9 cellular contexts compared by ENCODE assay signal in the genomic region with DNA sequence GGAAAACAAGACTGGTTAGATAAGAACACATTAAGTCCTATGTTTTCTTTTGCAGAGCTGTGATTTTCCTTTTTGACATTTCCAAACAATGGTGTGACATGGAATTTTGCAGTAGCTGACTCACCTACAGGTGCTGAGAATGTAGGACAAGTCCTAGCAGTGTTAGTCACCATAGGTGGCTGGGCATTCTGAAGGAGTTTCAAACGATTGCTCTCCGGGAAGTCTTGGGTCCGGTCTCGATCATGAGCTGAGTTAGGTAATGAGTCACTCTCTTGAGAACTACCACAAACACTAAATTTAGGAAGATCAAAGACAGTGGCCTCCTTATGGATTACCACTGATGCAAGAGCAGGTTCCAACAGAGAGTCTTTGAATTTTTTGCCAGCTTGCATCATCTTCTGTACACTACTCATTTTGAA. TPM values are rescaled to one million over a fixed set of nuclear protein-coding genes. Genes with fewer than 3 reads are reported as not detected.
DNase-seq lines count a peak whose midpoint lies in the region; ATAC-seq and TF ChIP-seq lines count a peak whose summit lies in the region.
"Had no signal": no experiment of that assay in that cellular context is flagged by ENCODE, and none has a peak within 500 bp of the region (broad histone marks: within the 10 kb centered on the region; RNA-seq: fewer than 3 reads in every experiment).

No MANE protein-coding gene starts in this region.

- H3K4me2 ChIP-seq in trophoblast cell (ENCODE audit: low read length), result no peak overlapping the region

- H3K4me3 ChIP-seq in trophoblast cell (ENCODE audit: low read depth, low read length) (no peak overlapping the region), heart right ventricle (no peak overlapping the region)
- H3K4me3 ChIP-seq: body of pancreas had no signal

- H2AFZ ChIP-seq in trophoblast cell (ENCODE audit: insufficient read depth, low read length, poor library complexity), result no peak overlapping the region

- H3K9me3 ChIP-seq in trophoblast cell (ENCODE audit: insufficient read depth, low read depth, low read length) (no peaks in the 10 kb centered on the region), heart right ventricle (no peaks in the 10 kb centered on the region)
- H3K9me3 ChIP-seq: body of pancreas had no signal

- H3K14ac ChIP-seq in trophoblast cell (ENCODE audit: low read length), result no peak overlapping the region

- H3K4ac ChIP-seq in trophoblast cell (ENCODE audit: low read depth, low read length), result no peak overlapping the region

- ATAC-seq in HG03060 (IDR thresholded peaks at IDR 0.05; ENCODE audit: low read depth, unreplicated experiment) (peak; percentile 55), heart right ventricle (no peak)
- ATAC-seq: body of pancreas had no signal

- no peak overlapping the region for H3K23ac ChIP-seq in trophoblast cell (ENCODE audit: low read length)

- peaks cover 4% of the 10 kb centered on the region for H3K79me2 ChIP-seq in trophoblast cell (ENCODE audit: control insufficient read depth, insufficient read depth, low read length, poor library complexity)

- WGBS in trophoblast cell (ENCODE audit: extremely low coverage, insufficient coverage, insufficient read length), result no CpG with 5 or more reads among the region's 4 CpGs
- WGBS in heart right ventricle, 2 donors, result 80 to 87% methylated on average over 4 of the region's 4 CpGs

- DNase-seq in NOMO-1 treated with DMSO at 0.1 percent for 48 hours (lab: John Stamatoyannopoulos, UW; ENCODE audit: unreplicated experiment) (peak; percentile 48), NOMO-1 treated with dmso at 0.1 percent for 144 hours (lab: John Stamatoyannopoulos, UW; ENCODE audit: unreplicated experiment) (no peak), trophoblast cell (peak; percentile 84 to 90), heart right ventricle (no peak), GM13976 (ENCODE audit: low spot score) (no peak), NCI-H2029 (lab: John Stamatoyannopoulos, UW) (no peak)
- DNase-seq in activated CD4-positive, alpha-beta T cell treated with anti-CD3 and anti-CD28 coated beads, Interleukin-2, amount 50 U/mL, for 48 hours, result peak; percentile 21 to 40
- DNase-seq: body of pancreas had no signal

- H4K8ac ChIP-seq in trophoblast cell (ENCODE audit: low read depth, low read length), result no peak overlapping the region

- no peak overlapping the region for H3K27ac ChIP-seq in trophoblast cell (ENCODE audit: low read depth, low read length)
- no peak overlapping the region for H3K27ac ChIP-seq in heart right ventricle
- H3K27ac ChIP-seq: body of pancreas had no signal

- H2BK5ac ChIP-seq in trophoblast cell (ENCODE audit: low read depth, low read length, poor library complexity), result no peak overlapping the region

- in situ Hi-C loops in GM13976 (cut with MboI; ENCODE audit: low sequenced_read_pairs, unreplicated experiment), result no loop called here

- H3K18ac ChIP-seq in trophoblast cell (ENCODE audit: low read length), result no peak overlapping the region

- intact Hi-C loops in heart right ventricle (cut with DNase I), result no loop called here

- no peak overlapping the region for H2BK12ac ChIP-seq in trophoblast cell (ENCODE audit: low read length)

- H3K79me1 ChIP-seq in trophoblast cell (ENCODE audit: low read length), result peaks cover 3% of the 10 kb centered on the region

- H3K36me3 ChIP-seq in trophoblast cell (ENCODE audit: control insufficient read depth in 1 of 2, insufficient read depth in 2 of 2, low read length in 2 of 2), result peaks cover 0 to 3% of the 10 kb centered on the region in 2 experiments
- H3K36me3 ChIP-seq in heart right ventricle, result peaks cover 0 to 49% (median 19%) of the 10 kb centered on the region in 9 donors

- no peak overlapping the region for H4K91ac ChIP-seq in trophoblast cell (ENCODE audit: low read depth, low read length)

- no peak overlapping the region for H4K12ac ChIP-seq in trophoblast cell (ENCODE audit: low read depth, low read length)

- no peak overlapping the region for H3K9ac ChIP-seq in trophoblast cell (ENCODE audit: low read length)

- no peak for TF ChIP-seq CTCF in heart right ventricle (IDR thresholded peaks at IDR 0.05)
- no peak for TF ChIP-seq CTCF in GM13976 (IDR thresholded peaks at IDR 0.05; ENCODE audit: borderline replicate concordance, control extremely low read depth, extremely low read depth, insufficient read depth, missing control alignments)

- no peak overlapping the region for H2AK5ac ChIP-seq in trophoblast cell (ENCODE audit: low read length)

- no peak overlapping the region for H2BK120ac ChIP-seq in trophoblast cell (ENCODE audit: insufficient read depth, low read length, poor library complexity)

- H3K27me3 ChIP-seq in trophoblast cell (ENCODE audit: insufficient read depth, low read length) (no peaks in the 10 kb centered on the region), heart right ventricle (no peaks in the 10 kb centered on the region)
- H3K27me3 ChIP-seq: body of pancreas had no signal

- H3K4me1 ChIP-seq in trophoblast cell (ENCODE audit: control insufficient read depth in 1 of 2, insufficient read depth in 2 of 2, low read length in 2 of 2) (peaks cover 4 to 5% of the 10 kb centered on the region in 2 experiments), heart right ventricle (peaks cover 0 to 21% (median 14%) of the 10 kb centered on the region in 9 donors)

RNA-seq across cellular contexts. Expression of a gene that starts 3.6 kb away (rescaled TPM):
- polyA plus RNA-seq in trophoblast cell (2013), result 9.0 and 9.2 TPM in 2 replicates
- total RNA-seq in heart right ventricle, result 1 to 10 TPM; 4.0 to 6.6 (median 5.1) TPM
- 1 to 10 TPM; 1.7 to 4.8 TPM for polyA plus RNA-seq in heart right ventricle

Comparison
In these comparisons a context has a peak if more than half of its experiments do, and no peak if none do; other contexts are left out.
1. DNase-seq: peak in NOMO-1 treated with DMSO at 0.1 percent for 48 hours (single experiment), activated CD4-positive, alpha-beta T cell treated with anti-CD3 and anti-CD28 coated beads, Interleukin-2, amount 50 U/mL, for 48 hours (2 of 2) and trophoblast cell (2 of 2); none in NOMO-1 treated with dmso at 0.1 percent for 144 hours (single experiment), heart right ventricle (0 of 2), GM13976 (single experiment) and NCI-H2029 (single experiment).